In the genomic region with DNA sequence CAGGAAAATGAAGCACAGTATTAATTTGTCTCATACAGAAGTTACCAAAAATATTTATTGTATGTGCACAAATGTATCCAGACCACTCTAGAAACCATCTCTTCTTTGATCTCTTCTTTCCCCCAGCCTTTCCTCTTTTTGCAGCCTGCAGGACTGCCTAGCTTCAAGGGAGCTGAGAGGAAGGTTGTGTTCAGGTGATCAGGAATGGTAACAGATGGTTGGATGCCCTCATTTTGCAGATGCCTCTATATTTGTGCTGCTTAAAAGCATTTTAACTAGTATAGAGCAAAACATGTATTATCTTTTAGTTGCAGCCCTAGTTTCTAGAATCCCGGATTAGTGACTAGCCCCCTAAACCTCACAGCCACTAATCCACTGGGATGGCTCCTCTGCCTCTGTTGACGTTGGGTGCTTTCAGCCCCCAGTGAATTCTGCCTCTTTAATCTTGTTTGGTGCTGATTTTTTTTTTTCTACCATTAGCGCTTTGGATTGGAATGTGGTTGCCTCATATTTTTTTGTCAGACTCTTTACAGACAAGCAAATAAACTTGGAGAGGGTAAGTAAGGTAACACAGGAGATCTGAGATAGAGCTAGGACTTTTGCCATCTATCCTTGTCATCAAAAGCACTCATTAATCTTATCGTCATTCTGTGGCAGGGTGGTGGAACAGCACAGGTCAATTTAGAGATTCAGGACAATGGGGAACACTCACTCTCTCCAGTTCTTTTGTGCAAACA, we compare ENCODE assay signal across 2 cellular contexts.
TF ChIP-seq lines count a peak whose summit lies in the region.

No MANE protein-coding gene starts in this region.

TF ChIP-seq in HepG2, 621 proteins besides CTCF, POLR2A, EP300 and RAD21 (continued from another document):
- TF ChIP-seq HIC2 (CRISPR knock-in tag; IDR thresholded peaks at IDR 0.05; ENCODE audit: low read depth), result no peak
- no peak for TF ChIP-seq ZKSCAN1 (IDR thresholded peaks at IDR 0.05; ENCODE audit: low read length)
- no peak for TF ChIP-seq ZFP82 (CRISPR knock-in tag; IDR thresholded peaks at IDR 0.05; ENCODE audit: borderline replicate concordance)
- no peak for TF ChIP-seq SKI (IDR thresholded peaks at IDR 0.05; ENCODE audit: partially characterized antibody)
- no peak for TF ChIP-seq MED13 (CRISPR knock-in tag; IDR thresholded peaks at IDR 0.05)
- TF ChIP-seq HHEX (CRISPR knock-in tag; IDR thresholded peaks at IDR 0.05), result no peak

TF ChIP-seq in K562, 482 proteins besides CTCF, POLR2A, EP300 and RAD21 (continued from another document and continues in another):
- no peak for TF ChIP-seq CLOCK (CRISPR knock-in tag; IDR thresholded peaks at IDR 0.05; ENCODE audit: borderline replicate concordance)
- TF ChIP-seq, protein P1, sequence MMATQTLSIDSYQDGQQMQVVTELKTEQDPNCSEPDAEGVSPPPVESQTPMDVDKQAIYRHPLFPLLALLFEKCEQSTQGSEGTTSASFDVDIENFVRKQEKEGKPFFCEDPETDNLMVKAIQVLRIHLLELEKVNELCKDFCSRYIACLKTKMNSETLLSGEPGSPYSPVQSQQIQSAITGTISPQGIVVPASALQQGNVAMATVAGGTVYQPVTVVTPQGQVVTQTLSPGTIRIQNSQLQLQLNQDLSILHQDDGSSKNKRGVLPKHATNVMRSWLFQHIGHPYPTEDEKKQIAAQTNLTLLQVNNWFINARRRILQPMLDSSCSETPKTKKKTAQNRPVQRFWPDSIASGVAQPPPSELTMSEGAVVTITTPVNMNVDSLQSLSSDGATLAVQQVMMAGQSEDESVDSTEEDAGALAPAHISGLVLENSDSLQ (IDR thresholded peaks at IDR 0.05), result peak; percentile 93
- 0 out of 2 replicates have a peak, but pooled peaks have one; percentile 34 for TF ChIP-seq MYC (IDR thresholded peaks at IDR 0.05; ENCODE audit: low read depth, low read length)
- no peak for TF ChIP-seq MYC (CRISPR knock-in tag; IDR thresholded peaks at IDR 0.05; ENCODE audit: borderline replicate concordance, low read depth)
- TF ChIP-seq SOX6 (IDR thresholded peaks at IDR 0.05), result peak; percentile 75
- TF ChIP-seq, protein P2, sequence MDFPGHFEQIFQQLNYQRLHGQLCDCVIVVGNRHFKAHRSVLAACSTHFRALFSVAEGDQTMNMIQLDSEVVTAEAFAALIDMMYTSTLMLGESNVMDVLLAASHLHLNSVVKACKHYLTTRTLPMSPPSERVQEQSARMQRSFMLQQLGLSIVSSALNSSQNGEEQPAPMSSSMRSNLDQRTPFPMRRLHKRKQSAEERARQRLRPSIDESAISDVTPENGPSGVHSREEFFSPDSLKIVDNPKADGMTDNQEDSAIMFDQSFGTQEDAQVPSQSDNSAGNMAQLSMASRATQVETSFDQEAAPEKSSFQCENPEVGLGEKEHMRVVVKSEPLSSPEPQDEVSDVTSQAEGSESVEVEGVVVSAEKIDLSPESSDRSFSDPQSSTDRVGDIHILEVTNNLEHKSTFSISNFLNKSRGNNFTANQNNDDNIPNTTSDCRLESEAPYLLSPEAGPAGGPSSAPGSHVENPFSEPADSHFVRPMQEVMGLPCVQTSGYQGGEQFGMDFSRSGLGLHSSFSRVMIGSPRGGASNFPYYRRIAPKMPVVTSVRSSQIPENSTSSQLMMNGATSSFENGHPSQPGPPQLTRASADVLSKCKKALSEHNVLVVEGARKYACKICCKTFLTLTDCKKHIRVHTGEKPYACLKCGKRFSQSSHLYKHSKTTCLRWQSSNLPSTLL (IDR thresholded peaks at IDR 0.05), result no peak
- no peak for TF ChIP-seq MITF (IDR thresholded peaks at IDR 0.05)
- TF ChIP-seq TCF3 (CRISPR knock-in tag; IDR thresholded peaks at IDR 0.05), result peak; percentile 69
- 0 out of 2 replicates have a peak, but pooled peaks have one; percentile 19 for TF ChIP-seq SMARCA5 (IDR thresholded peaks at IDR 0.05)
- TF ChIP-seq ZNF124 (CRISPR knock-in tag; IDR thresholded peaks at IDR 0.05), result no peak
- TF ChIP-seq, protein P3, sequence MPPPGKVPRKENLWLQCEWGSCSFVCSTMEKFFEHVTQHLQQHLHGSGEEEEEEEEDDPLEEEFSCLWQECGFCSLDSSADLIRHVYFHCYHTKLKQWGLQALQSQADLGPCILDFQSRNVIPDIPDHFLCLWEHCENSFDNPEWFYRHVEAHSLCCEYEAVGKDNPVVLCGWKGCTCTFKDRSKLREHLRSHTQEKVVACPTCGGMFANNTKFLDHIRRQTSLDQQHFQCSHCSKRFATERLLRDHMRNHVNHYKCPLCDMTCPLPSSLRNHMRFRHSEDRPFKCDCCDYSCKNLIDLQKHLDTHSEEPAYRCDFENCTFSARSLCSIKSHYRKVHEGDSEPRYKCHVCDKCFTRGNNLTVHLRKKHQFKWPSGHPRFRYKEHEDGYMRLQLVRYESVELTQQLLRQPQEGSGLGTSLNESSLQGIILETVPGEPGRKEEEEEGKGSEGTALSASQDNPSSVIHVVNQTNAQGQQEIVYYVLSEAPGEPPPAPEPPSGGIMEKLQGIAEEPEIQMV (tag; conservative IDR thresholded peaks at IDR 0.05; ENCODE audit: low read depth), result peak; percentile 16; the same call in 1 of the 2 replicates
- TF ChIP-seq BCOR (IDR thresholded peaks at IDR 0.05), result no peak
- no peak for TF ChIP-seq NONO (IDR thresholded peaks at IDR 0.05; ENCODE audit: low read depth in 2 of 2, low read length in 1 of 2)
- no peak for TF ChIP-seq SMC3 (conservative IDR thresholded peaks at IDR 0.05; ENCODE audit: insufficient read depth, low read depth, low read length)
- no peak for TF ChIP-seq CHD4 (IDR thresholded peaks at IDR 0.05; ENCODE audit: insufficient read depth, insufficient replicate concordance, low read depth, low read length, poor library complexity, severe bottlenecking)
- TF ChIP-seq CTBP1 (IDR thresholded peaks at IDR 0.05; ENCODE audit: borderline replicate concordance), result peak; percentile 75
- TF ChIP-seq GATA2 (CRISPR knock-in tag; IDR thresholded peaks at IDR 0.05), result 0 out of 2 replicates have a peak, but pooled peaks have one; percentile 17
- TF ChIP-seq SNAPC5 (CRISPR knock-in tag; IDR thresholded peaks at IDR 0.05), result no peak
- no peak for TF ChIP-seq MAFF (IDR thresholded peaks at IDR 0.05; ENCODE audit: low read length)
- TF ChIP-seq XRCC4 (IDR thresholded peaks at IDR 0.05; ENCODE audit: extremely low read depth, insufficient read depth, insufficient read length), result no peak
- TF ChIP-seq PRMT5 (CRISPR knock-in tag; IDR thresholded peaks at IDR 0.05), result no peak
- no peak for TF ChIP-seq ILF3 (IDR thresholded peaks at IDR 0.05; ENCODE audit: borderline replicate concordance)
- TF ChIP-seq ATF2 (CRISPR knock-in tag; IDR thresholded peaks at IDR 0.05), result no peak
- no peak for TF ChIP-seq SP1 (CRISPR knock-in tag; IDR thresholded peaks at IDR 0.05)
- peak; percentile 48 for TF ChIP-seq BRD9 (IDR thresholded peaks at IDR 0.05; ENCODE audit: low read depth, partially characterized antibody)
- TF ChIP-seq TFAM (CRISPR knock-in tag; conservative IDR thresholded peaks at IDR 0.05), result no peak
- no peak for TF ChIP-seq SRSF7 (optimal IDR thresholded peaks at IDR 0.05; ENCODE audit: low read depth, low read length)
- TF ChIP-seq, protein P4, sequence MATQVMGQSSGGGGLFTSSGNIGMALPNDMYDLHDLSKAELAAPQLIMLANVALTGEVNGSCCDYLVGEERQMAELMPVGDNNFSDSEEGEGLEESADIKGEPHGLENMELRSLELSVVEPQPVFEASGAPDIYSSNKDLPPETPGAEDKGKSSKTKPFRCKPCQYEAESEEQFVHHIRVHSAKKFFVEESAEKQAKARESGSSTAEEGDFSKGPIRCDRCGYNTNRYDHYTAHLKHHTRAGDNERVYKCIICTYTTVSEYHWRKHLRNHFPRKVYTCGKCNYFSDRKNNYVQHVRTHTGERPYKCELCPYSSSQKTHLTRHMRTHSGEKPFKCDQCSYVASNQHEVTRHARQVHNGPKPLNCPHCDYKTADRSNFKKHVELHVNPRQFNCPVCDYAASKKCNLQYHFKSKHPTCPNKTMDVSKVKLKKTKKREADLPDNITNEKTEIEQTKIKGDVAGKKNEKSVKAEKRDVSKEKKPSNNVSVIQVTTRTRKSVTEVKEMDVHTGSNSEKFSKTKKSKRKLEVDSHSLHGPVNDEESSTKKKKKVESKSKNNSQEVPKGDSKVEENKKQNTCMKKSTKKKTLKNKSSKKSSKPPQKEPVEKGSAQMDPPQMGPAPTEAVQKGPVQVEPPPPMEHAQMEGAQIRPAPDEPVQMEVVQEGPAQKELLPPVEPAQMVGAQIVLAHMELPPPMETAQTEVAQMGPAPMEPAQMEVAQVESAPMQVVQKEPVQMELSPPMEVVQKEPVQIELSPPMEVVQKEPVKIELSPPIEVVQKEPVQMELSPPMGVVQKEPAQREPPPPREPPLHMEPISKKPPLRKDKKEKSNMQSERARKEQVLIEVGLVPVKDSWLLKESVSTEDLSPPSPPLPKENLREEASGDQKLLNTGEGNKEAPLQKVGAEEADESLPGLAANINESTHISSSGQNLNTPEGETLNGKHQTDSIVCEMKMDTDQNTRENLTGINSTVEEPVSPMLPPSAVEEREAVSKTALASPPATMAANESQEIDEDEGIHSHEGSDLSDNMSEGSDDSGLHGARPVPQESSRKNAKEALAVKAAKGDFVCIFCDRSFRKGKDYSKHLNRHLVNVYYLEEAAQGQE (CRISPR knock-in tag; IDR thresholded peaks at IDR 0.05; ENCODE audit: low read depth), result no peak
- no peak for TF ChIP-seq ZNF121 (CRISPR knock-in tag; conservative IDR thresholded peaks at IDR 0.05)
- TF ChIP-seq FOXO4 (CRISPR knock-in tag; IDR thresholded peaks at IDR 0.05), result no peak
- TF ChIP-seq COPS2 (conservative IDR thresholded peaks at IDR 0.05), result no peak
- no peak for TF ChIP-seq FOXA3 (CRISPR knock-in tag; conservative IDR thresholded peaks at IDR 0.05 in 1 of 2, IDR thresholded peaks at IDR 0.05 in 1 of 2)
- TF ChIP-seq, protein P5, sequence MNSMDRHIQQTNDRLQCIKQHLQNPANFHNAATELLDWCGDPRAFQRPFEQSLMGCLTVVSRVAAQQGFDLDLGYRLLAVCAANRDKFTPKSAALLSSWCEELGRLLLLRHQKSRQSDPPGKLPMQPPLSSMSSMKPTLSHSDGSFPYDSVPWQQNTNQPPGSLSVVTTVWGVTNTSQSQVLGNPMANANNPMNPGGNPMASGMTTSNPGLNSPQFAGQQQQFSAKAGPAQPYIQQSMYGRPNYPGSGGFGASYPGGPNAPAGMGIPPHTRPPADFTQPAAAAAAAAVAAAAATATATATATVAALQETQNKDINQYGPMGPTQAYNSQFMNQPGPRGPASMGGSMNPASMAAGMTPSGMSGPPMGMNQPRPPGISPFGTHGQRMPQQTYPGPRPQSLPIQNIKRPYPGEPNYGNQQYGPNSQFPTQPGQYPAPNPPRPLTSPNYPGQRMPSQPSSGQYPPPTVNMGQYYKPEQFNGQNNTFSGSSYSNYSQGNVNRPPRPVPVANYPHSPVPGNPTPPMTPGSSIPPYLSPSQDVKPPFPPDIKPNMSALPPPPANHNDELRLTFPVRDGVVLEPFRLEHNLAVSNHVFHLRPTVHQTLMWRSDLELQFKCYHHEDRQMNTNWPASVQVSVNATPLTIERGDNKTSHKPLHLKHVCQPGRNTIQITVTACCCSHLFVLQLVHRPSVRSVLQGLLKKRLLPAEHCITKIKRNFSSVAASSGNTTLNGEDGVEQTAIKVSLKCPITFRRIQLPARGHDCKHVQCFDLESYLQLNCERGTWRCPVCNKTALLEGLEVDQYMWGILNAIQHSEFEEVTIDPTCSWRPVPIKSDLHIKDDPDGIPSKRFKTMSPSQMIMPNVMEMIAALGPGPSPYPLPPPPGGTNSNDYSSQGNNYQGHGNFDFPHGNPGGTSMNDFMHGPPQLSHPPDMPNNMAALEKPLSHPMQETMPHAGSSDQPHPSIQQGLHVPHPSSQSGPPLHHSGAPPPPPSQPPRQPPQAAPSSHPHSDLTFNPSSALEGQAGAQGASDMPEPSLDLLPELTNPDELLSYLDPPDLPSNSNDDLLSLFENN (IDR thresholded peaks at IDR 0.05; ENCODE audit: low read depth in 2 of 2, low read length in 2 of 2), result no peak
- TF ChIP-seq PHF21A (IDR thresholded peaks at IDR 0.05; ENCODE audit: borderline replicate concordance, low read depth), result no peak
